Comparison of ENCODE assay signal across 12 cellular contexts in the genomic region with DNA sequence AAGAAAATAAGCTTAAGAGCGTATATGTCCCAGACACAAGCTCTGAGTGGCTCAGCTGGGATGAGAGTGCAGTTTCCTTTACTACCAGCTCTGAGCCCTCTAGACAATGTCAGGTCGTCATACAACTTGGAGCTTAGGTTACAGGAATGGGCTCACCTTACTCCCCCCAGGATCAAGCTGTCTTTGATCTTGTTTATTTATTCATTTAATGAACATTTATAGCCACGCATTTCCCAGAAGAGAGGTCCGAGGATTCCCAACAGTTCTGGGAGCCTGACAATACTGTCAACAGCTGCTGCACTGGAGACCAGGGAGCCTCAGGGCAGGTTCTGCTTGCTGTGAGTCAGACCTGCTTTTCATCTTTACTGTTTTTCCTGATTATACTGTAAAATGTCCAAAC.
DNase-seq lines count a peak whose midpoint lies in the region; ATAC-seq and TF ChIP-seq lines count a peak whose summit lies in the region.
"Had no signal": no experiment of that assay in that cellular context is flagged by ENCODE, and none has a peak within 500 bp of the region (broad histone marks: within the 10 kb centered on the region; RNA-seq: fewer than 3 reads in every experiment).

No MANE protein-coding gene starts in this region.

- peak; percentile 88 for DNase-seq in COLO668 (lab: John Stamatoyannopoulos, UW; ENCODE audit: unreplicated experiment)
- peak; percentile 8 for DNase-seq in NCI-H1105 (lab: John Stamatoyannopoulos, UW)
- DNase-seq in SHP77 treated with DMSO at 0.1 percent for 48 hours (lab: John Stamatoyannopoulos, UW) = peak; percentile 55
- peak; percentile 45 for DNase-seq in mesenchymal stem cell
- DNase-seq in osteoblast (ENCODE audit: insufficient read length, low spot score, missing footprints) = no peak
- DNase-seq in stimulated activated CD4-positive, alpha-beta T cell treated with anti-CD3 and anti-CD28 coated beads, Interleukin-4, amount 100 ng/mL, for 4 hours = no peak
- DNase-seq: activated naive CD8-positive, alpha-beta T cell treated with anti-CD3 and anti-CD28 coated beads, Interleukin-2, amount 10 ng/mL, durations not matched to agents 7 days and 5 days; NCI-H2227 treated with DMSO at 0.1 percent for 48 hours; T-helper 17 cell had no signal

- H3K23ac ChIP-seq in mesenchymal stem cell (ENCODE audit: low read length in 2 of 2) = no peak overlapping the region

- H3K18ac ChIP-seq in mesenchymal stem cell (ENCODE audit: low read depth in 1 of 2, low read length in 2 of 2) = no peak overlapping the region

- H2BK5ac ChIP-seq in mesenchymal stem cell (ENCODE audit: low read depth, low read length, poor library complexity, severe bottlenecking) = no peak overlapping the region

- TF ChIP-seq POLR2A in GM18505 (IDR thresholded peaks at IDR 0.05; ENCODE audit: borderline replicate concordance, extremely low read depth, insufficient read depth, insufficient read length) = no peak

- no peak overlapping the region for H2BK12ac ChIP-seq in mesenchymal stem cell (ENCODE audit: low read length in 2 of 2)

- H3K4me3 ChIP-seq in mesenchymal stem cell (ENCODE audit: insufficient read depth in 1 of 2, low read depth in 1 of 2, low read length in 2 of 2) = no peak overlapping the region
- no peak overlapping the region for H3K4me3 ChIP-seq in osteoblast (ENCODE audit: insufficient read depth, low read length)
- H3K4me3 ChIP-seq: suprapubic skin had no signal

- H3K27me3 ChIP-seq in mesenchymal stem cell (ENCODE audit: control insufficient read depth in 1 of 2, insufficient read depth in 1 of 2, low read length in 2 of 2) = no peaks in the 10 kb centered on the region
- no peaks in the 10 kb centered on the region for H3K27me3 ChIP-seq in osteoblast (ENCODE audit: insufficient read depth, low read length)
- H3K27me3 ChIP-seq: suprapubic skin had no signal

- H2AK5ac ChIP-seq in mesenchymal stem cell (ENCODE audit: low read length, severe bottlenecking) = no peak overlapping the region

- no peaks in the 10 kb centered on the region for H3K79me2 ChIP-seq in osteoblast (ENCODE audit: insufficient read depth, low read length)

- H4K20me1 ChIP-seq in osteoblast (ENCODE audit: insufficient read depth, low read length) = no peaks in the 10 kb centered on the region

- H2BK120ac ChIP-seq in mesenchymal stem cell (ENCODE audit: low read depth, low read length) = no peak overlapping the region

- H3K14ac ChIP-seq in mesenchymal stem cell (ENCODE audit: low read length in 2 of 2) = no peak overlapping the region

- H2AFZ ChIP-seq in mesenchymal stem cell (ENCODE audit: low read depth, low read length) (no peak overlapping the region), osteoblast (ENCODE audit: low read length) (no peak overlapping the region)

- H3K4ac ChIP-seq in mesenchymal stem cell (ENCODE audit: low read depth in 1 of 2, low read length in 2 of 2) = no peak overlapping the region

- 75% methylated on average over 4 of the region's 4 CpGs for WGBS in mesenchymal stem cell

- TF ChIP-seq CTCF in osteoblast (IDR thresholded peaks at IDR 0.05; ENCODE audit: extremely low read depth, low read depth, low read length) = no peak

- no peaks in the 10 kb centered on the region for H3K79me1 ChIP-seq in mesenchymal stem cell (replicated peaks; ENCODE audit: low read length, poor library complexity, severe bottlenecking)

- H3K4me1 ChIP-seq in mesenchymal stem cell (ENCODE audit: control insufficient read depth, insufficient read depth, low read depth, low read length) (no peaks in the 10 kb centered on the region), osteoblast (ENCODE audit: insufficient read depth, low read length) (no peaks in the 10 kb centered on the region)

- no peak overlapping the region for H3K27ac ChIP-seq in mesenchymal stem cell (ENCODE audit: low read length, poor library complexity, severe bottlenecking)
- H3K27ac ChIP-seq in osteoblast (ENCODE audit: low read depth, low read length) = no peak overlapping the region
- H3K27ac ChIP-seq: suprapubic skin had no signal

- H3K4me2 ChIP-seq in mesenchymal stem cell (ENCODE audit: low read length, poor library complexity, severe bottlenecking) (no peak overlapping the region), osteoblast (ENCODE audit: insufficient read depth, low read length) (no peak overlapping the region)

- H3K9me3 ChIP-seq in mesenchymal stem cell (ENCODE audit: control insufficient read depth, low read length) (no peaks in the 10 kb centered on the region), osteoblast (ENCODE audit: low read depth, low read length) (no peaks in the 10 kb centered on the region)
- H3K9me3 ChIP-seq: suprapubic skin had no signal

- H3K36me3 ChIP-seq in mesenchymal stem cell (ENCODE audit: control insufficient read depth in 1 of 2, insufficient read depth in 2 of 2, low read depth in 1 of 2, low read length in 2 of 2) (no peaks in the 10 kb centered on the region), osteoblast (ENCODE audit: insufficient read depth, low read length) (no peaks in the 10 kb centered on the region)
- H3K36me3 ChIP-seq: suprapubic skin had no signal

- no peak overlapping the region for H4K91ac ChIP-seq in mesenchymal stem cell (ENCODE audit: low read length)

- H3K9ac ChIP-seq in mesenchymal stem cell (ENCODE audit: low read length) = peak overlapping the region; percentile 46

- no peak overlapping the region for H2BK15ac ChIP-seq in mesenchymal stem cell (ENCODE audit: low read depth, poor library complexity, severe bottlenecking)

- ATAC-seq in HG03045 (IDR thresholded peaks at IDR 0.05; ENCODE audit: unreplicated experiment) = no peak
- no peak for ATAC-seq in GM18505 (IDR thresholded peaks at IDR 0.05; ENCODE audit: unreplicated experiment)
- ATAC-seq: T-helper 17 cell had no signal

- H4K8ac ChIP-seq in mesenchymal stem cell (ENCODE audit: low read length) = no peak overlapping the region

Comparison
In these comparisons a context has a peak if more than half of its experiments do, and no peak if none do; other contexts are left out.
1. DNase-seq: peak in COLO668 (single experiment), NCI-H1105 (single experiment), SHP77 treated with DMSO at 0.1 percent for 48 hours (single experiment) and mesenchymal stem cell (single experiment); none in osteoblast (single experiment) and stimulated activated CD4-positive, alpha-beta T cell treated with anti-CD3 and anti-CD28 coated beads, Interleukin-4, amount 100 ng/mL, for 4 hours (0 of 2).